Comparison of ENCODE assay signal across 15 cellular contexts in genomic region chr6:70375882-70376281, GRCh38. TPM values are rescaled to one million over a fixed set of nuclear protein-coding genes. Genes with fewer than 3 reads are reported as not detected.
A peak's percentile ranks its signal among the peaks of the same experiment; 100 is the strongest.
DNase-seq lines count a peak whose midpoint lies in the region; ATAC-seq, FAIRE-seq and TF ChIP-seq lines count a peak whose summit lies in the region.
"Had no signal": no experiment of that assay in that cellular context is flagged by ENCODE, and none has a peak within 500 bp of the region (broad histone marks: within the 10 kb centered on the region; RNA-seq: fewer than 3 reads in every experiment).

No MANE protein-coding gene starts in this region.

- H3K27me3 Mint-ChIP-seq in activated T-helper 2 cell treated with anti-CD3 and anti-CD28 coated beads, Interferon-gamma antibody, Interleukin-2, Interleukin-4, amounts not matched to agents 10 μg/mL and 5 μg/mL and 100 μg/mL, durations not matched to agents 14 hours and 24 hours and 36 hours (ENCODE audit: low read depth), result peaks cover 26% of the 10 kb centered on the region

- H3K4me1 Mint-ChIP-seq in activated T-helper 2 cell treated with anti-CD3 and anti-CD28 coated beads, Interferon-gamma antibody, Interleukin-2, Interleukin-4, amounts not matched to agents 10 μg/mL and 5 μg/mL and 100 μg/mL, durations not matched to agents 14 hours and 24 hours and 36 hours (ENCODE audit: low read depth), result no peaks in the 10 kb centered on the region

- peak; percentile 73 for TF ChIP-seq CTCF in 22Rv1 (IDR thresholded peaks at IDR 0.05)
- TF ChIP-seq CTCF in GM12865 (IDR thresholded peaks at IDR 0.05; ENCODE audit: insufficient read depth, low read depth, low read length, missing control alignments), result peak; percentile 39
- TF ChIP-seq CTCF in uterus (IDR thresholded peaks at IDR 0.05), result no peak

- TF ChIP-seq POLR2A in uterus (IDR thresholded peaks at IDR 0.05), result no peak

- intact Hi-C loops in activated T-helper 2 cell treated with anti-CD3 and anti-CD28 coated beads, Interferon-gamma antibody, Interleukin-2, Interleukin-4, amounts not matched to agents 10 μg/mL and 5 μg/mL and 100 μg/mL, durations not matched to agents 14 hours and 24 hours and 36 hours (cut with micrococcal nuclease), result no loop called here
- intact Hi-C loops in uterus (cut with DNase I; ENCODE audit: low total_unique reads), result no loop called here

- DNase-seq in GM12865 (ENCODE audit: low read depth), result peak; percentile 9
- DNase-seq in NCI-H69 (lab: John Stamatoyannopoulos, UW), result peak; percentile 10
- no peak for DNase-seq in epithelial cell of prostate (ENCODE audit: low read depth, low spot score)
- no peak for DNase-seq in activated T-helper 2 cell treated with anti-CD3 and anti-CD28 coated beads, Interferon-gamma antibody, Interleukin-2, Interleukin-4, amounts not matched to agents 10 μg/mL and 5 μg/mL and 100 μg/mL, durations not matched to agents 14 hours and 24 hours and 36 hours (ENCODE audit: low spot score)
- DNase-seq in RCC 7860 (ENCODE audit: low spot score), result no peak
- no peak for DNase-seq in uterus
- DNase-seq: activated T-cell treated with anti-CD3 and anti-CD28 coated beads, Interleukin-2, amount 50 U/mL, for 24 hours; caudate nucleus; CD4-positive, alpha-beta T cell; KG1; NK-92 treated with Interleukin-12 subunit alpha and Interleukin-12 subunit beta, amount 100 ng/mL, for 24 hours; thyroid gland had no signal

- H3K36me3 Mint-ChIP-seq in activated T-helper 2 cell treated with anti-CD3 and anti-CD28 coated beads, Interferon-gamma antibody, Interleukin-2, Interleukin-4, amounts not matched to agents 10 μg/mL and 5 μg/mL and 100 μg/mL, durations not matched to agents 14 hours and 24 hours and 36 hours (ENCODE audit: low read depth), result no peaks in the 10 kb centered on the region

- no peak overlapping the region for H3K27ac Mint-ChIP-seq in activated T-helper 2 cell treated with anti-CD3 and anti-CD28 coated beads, Interferon-gamma antibody, Interleukin-2, Interleukin-4, amounts not matched to agents 10 μg/mL and 5 μg/mL and 100 μg/mL, durations not matched to agents 14 hours and 24 hours and 36 hours
- H3K27ac Mint-ChIP-seq: activated T-cell treated with anti-CD3 and anti-CD28 coated beads, Interleukin-2, amount 50 U/mL, for 24 hours; CD4-positive, alpha-beta T cell had no signal

- no peak overlapping the region for H3K4me3 Mint-ChIP-seq in activated T-helper 2 cell treated with anti-CD3 and anti-CD28 coated beads, Interferon-gamma antibody, Interleukin-2, Interleukin-4, amounts not matched to agents 10 μg/mL and 5 μg/mL and 100 μg/mL, durations not matched to agents 14 hours and 24 hours and 36 hours (ENCODE audit: low read depth)
- H3K4me3 Mint-ChIP-seq: activated T-cell treated with anti-CD3 and anti-CD28 coated beads, Interleukin-2, amount 50 U/mL, for 24 hours; CD4-positive, alpha-beta T cell had no signal

- no peaks in the 10 kb centered on the region for H3K36me3 ChIP-seq in uterus
- H3K36me3 ChIP-seq: gastroesophageal sphincter, thyroid gland had no signal

- ATAC-seq in HG03439 (IDR thresholded peaks at IDR 0.05; ENCODE audit: unreplicated experiment), result no peak
- ATAC-seq: gastroesophageal sphincter had no signal

- no peaks in the 10 kb centered on the region for H3K27me3 ChIP-seq in uterus
- H3K27me3 ChIP-seq: gastroesophageal sphincter, thyroid gland had no signal

- no peaks in the 10 kb centered on the region for H3K4me1 ChIP-seq in uterus
- H3K4me1 ChIP-seq: gastroesophageal sphincter, thyroid gland had no signal

- H3K9me3 ChIP-seq in uterus, result no peaks in the 10 kb centered on the region
- H3K9me3 ChIP-seq: gastroesophageal sphincter, thyroid gland had no signal

- FAIRE-seq in RCC 7860 (lab: Jason Lieb, UNC), result no peak

- H3K27ac ChIP-seq in 22Rv1 (no peak overlapping the region), epithelial cell of prostate (peak overlapping the region; percentile 27), uterus (no peak overlapping the region)
- H3K27ac ChIP-seq: gastroesophageal sphincter, thyroid gland had no signal

- no peaks in the 10 kb centered on the region for H3K9me3 Mint-ChIP-seq in activated T-helper 2 cell treated with anti-CD3 and anti-CD28 coated beads, Interferon-gamma antibody, Interleukin-2, Interleukin-4, amounts not matched to agents 10 μg/mL and 5 μg/mL and 100 μg/mL, durations not matched to agents 14 hours and 24 hours and 36 hours
- H3K9me3 Mint-ChIP-seq: activated T-cell treated with anti-CD3 and anti-CD28 coated beads, Interleukin-2, amount 50 U/mL, for 24 hours; CD4-positive, alpha-beta T cell had no signal

- H3K4me3 ChIP-seq in GM12865 (ENCODE audit: low read depth, low read length) (no peak overlapping the region), uterus (no peak overlapping the region)
- H3K4me3 ChIP-seq: gastroesophageal sphincter, thyroid gland had no signal

RNA-seq across cellular contexts. Expression of gene FAM135A, which starts 37.4 kb away (rescaled TPM):
- total RNA-seq in activated T-helper 2 cell treated with anti-CD3 and anti-CD28 coated beads, Interferon-gamma antibody, Interleukin-2, Interleukin-4, amounts not matched to agents 10 μg/mL and 5 μg/mL and 100 μg/mL, durations not matched to agents 14 hours and 24 hours and 36 hours, result 8.0 and 9.4 TPM in 2 replicates
- total RNA-seq in uterus, result 10 to 100 TPM; 17.1 to 99.5 (median 35.8) TPM

Comparison
In these comparisons a context has a peak if more than half of its experiments do, and no peak if none do; other contexts are left out.
1. CTCF ChIP-seq: peak in 22Rv1 (single experiment) and GM12865 (single experiment); none in uterus (0 of 4).
2. DNase-seq: peak in GM12865 (single experiment) and NCI-H69 (single experiment); none in epithelial cell of prostate (single experiment), activated T-helper 2 cell treated with anti-CD3 and anti-CD28 coated beads, Interferon-gamma antibody, Interleukin-2, Interleukin-4, amounts not matched to agents 10 μg/mL and 5 μg/mL and 100 μg/mL, durations not matched to agents 14 hours and 24 hours and 36 hours (single experiment), RCC 7860 (single experiment) and uterus (0 of 2).